22 cellular contexts compared by ENCODE assay signal in the genomic region with DNA sequence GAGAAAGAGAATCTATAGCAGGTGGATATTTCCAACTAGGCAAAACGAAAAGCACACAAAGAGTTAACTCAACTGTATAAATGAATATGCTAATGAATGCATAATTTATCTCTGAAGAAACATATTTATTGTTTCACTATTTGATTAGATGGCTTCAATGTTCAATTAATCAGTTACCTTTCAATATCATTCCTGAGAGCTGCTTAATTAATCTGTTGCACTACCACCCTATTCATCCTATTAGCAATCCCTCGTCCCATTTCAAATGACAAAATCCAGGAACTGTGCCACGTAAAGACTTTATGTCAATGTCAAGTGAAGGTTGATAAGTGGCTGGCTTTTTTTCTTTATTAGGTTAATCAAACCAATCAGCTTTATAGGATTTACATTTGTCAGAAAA.
"Had no signal": no experiment of that assay in that cellular context is flagged by ENCODE, and none has a peak within 500 bp of the region (broad histone marks: within the 10 kb centered on the region; RNA-seq: fewer than 3 reads in every experiment).

No MANE protein-coding gene starts in this region.

- H2AFZ ChIP-seq: parathyroid adenoma had no signal

- H3K27ac ChIP-seq: esophagus muscularis mucosa, foreskin keratinocyte, lower lobe of right lung, prostate gland, right atrium auricular region, sigmoid colon, stomach, transverse colon, upper lobe of right lung, uterus had no signal

- H3K27me3 ChIP-seq: esophagus muscularis mucosa, foreskin keratinocyte, right atrium auricular region, sigmoid colon, stomach, transverse colon, upper lobe of right lung, uterus had no signal

- H3K4me3 ChIP-seq: esophagus muscularis mucosa, lower lobe of right lung, mucosa of descending colon, prostate gland, right atrium auricular region, sigmoid colon, stomach, transverse colon, upper lobe of right lung, uterus had no signal

- FAIRE-seq: endothelial cell of umbilical vein had no signal

- H3K4me1 ChIP-seq: esophagus muscularis mucosa, lower lobe of right lung, prostate gland, right atrium auricular region, transverse colon, upper lobe of right lung, uterus had no signal

- DNase-seq: cortex of kidney; effector CD8-positive, alpha-beta T cell; foreskin keratinocyte; immature natural killer cell; kidney glomerular epithelial cell; left ventricle myocardium superior; lower lobe of right lung; mucosa of descending colon; naive B cell; sigmoid colon; stimulated activated CD4-positive, alpha-beta T cell treated with anti-CD3 and anti-CD28 coated beads, Interleukin-2, amount 100 ng/mL, for 24 hours; stimulated activated CD4-positive, alpha-beta T cell treated with anti-CD3 and anti-CD28 coated beads, Interleukin-4, amount 100 ng/mL, for 24 hours; stimulated activated naive CD4-positive, alpha-beta T cell treated with Interleukin-2 at 50 U/mL for 16 hours; stomach; transverse colon; upper lobe of right lung; uterus had no signal

- H3K9me3 ChIP-seq: esophagus muscularis mucosa, mucosa of descending colon, prostate gland, right atrium auricular region, sigmoid colon, stomach, transverse colon, upper lobe of right lung, uterus had no signal

- H3K36me3 ChIP-seq: esophagus muscularis mucosa, lower lobe of right lung, prostate gland, right atrium auricular region, sigmoid colon, stomach, transverse colon, upper lobe of right lung, uterus had no signal

- H3K9ac ChIP-seq: parathyroid adenoma had no signal
